ENCODE assay signal across 8 cellular contexts in genomic region chr6:11537229-11538048, GRCh38. TPM values are rescaled to one million over a fixed set of nuclear protein-coding genes. Genes with fewer than 3 reads are reported as not detected.
DNase-seq lines count a peak whose midpoint lies in the region; FAIRE-seq and TF ChIP-seq lines count a peak whose summit lies in the region.

TSS of gene TMEM170B (plus strand) at chr6:11537749. CDS start at chr6:11538278, 529 bp downstream.

- H3K9me3 Mint-ChIP-seq in neural progenitor cell = no peaks in the 10 kb centered on the region

- H3K9me3 ChIP-seq in MG63 (no peaks in the 10 kb centered on the region; the same call in 1 of the 2 replicates), neural progenitor cell (ENCODE audit: low read depth) (no peaks in the 10 kb centered on the region), stomach smooth muscle (ENCODE audit: control insufficient read depth in 2 of 2, low read length in 2 of 2) (no peaks in the 10 kb centered on the region)

- H3K27me3 ChIP-seq in MG63 = peaks cover 4% of the 10 kb centered on the region
- H3K27me3 ChIP-seq in neural progenitor cell = peaks cover 44% of the 10 kb centered on the region
- H3K27me3 ChIP-seq in stomach smooth muscle (ENCODE audit: control insufficient read depth in 1 of 2, insufficient read depth in 2 of 2, low read length in 2 of 2) = no peaks in the 10 kb centered on the region

- DNase-seq in HCEC 1CT (peak; percentile 93), MG63 (peak; percentile 97), SHP77 (lab: John Stamatoyannopoulos, UW) (peak; percentile 91 to 92), activated gamma-delta T cell (lab: John Stamatoyannopoulos, UW) (peak; percentile 98), fibroblast of villous mesenchyme (ENCODE audit: low read depth) (peak; percentile 85), neural progenitor cell (ENCODE audit: low spot score) (peak; percentile 96)

- H3K9ac ChIP-seq in neural progenitor cell = peak within 1 kb of the TSS; percentile 45
- peak within 1 kb of the TSS; percentile 66 to 72 for H3K9ac ChIP-seq in stomach smooth muscle (ENCODE audit: low read length in 2 of 2)

- H3K36me3 Mint-ChIP-seq in neural progenitor cell = peaks cover 5% of the 10 kb centered on the region

- peaks cover 38% of the 10 kb centered on the region for H3K79me2 ChIP-seq in neural progenitor cell (ENCODE audit: low read depth)

- H4K20me1 ChIP-seq in neural progenitor cell (ENCODE audit: low read depth) = peaks cover 23% of the 10 kb centered on the region

- H3K4me3 ChIP-seq in MG63 (peak within 1 kb of the TSS; percentile 59), fibroblast of villous mesenchyme (ENCODE audit: low read depth, low read length) (peak within 1 kb of the TSS; percentile 61), neural progenitor cell (peak within 1 kb of the TSS; percentile 96), stomach smooth muscle (ENCODE audit: low read length in 2 of 2) (peak within 1 kb of the TSS; percentile 79)

- H3K27ac Mint-ChIP-seq in neural progenitor cell = peak within 1 kb of the TSS; percentile 47

- peaks cover 26% of the 10 kb centered on the region for H3K4me1 Mint-ChIP-seq in neural progenitor cell

- peak; percentile 8 for FAIRE-seq in G401.6 (lab: Jason Lieb, UNC)

- TF ChIP-seq CTCF in fibroblast of villous mesenchyme (IDR thresholded peaks at IDR 0.05; ENCODE audit: insufficient read depth, low read depth, low read length) (no peak), neural progenitor cell (IDR thresholded peaks at IDR 0.05) (no peak)

- H3K4me1 ChIP-seq in neural progenitor cell = peaks cover 12% of the 10 kb centered on the region
- peaks cover 8% of the 10 kb centered on the region for H3K4me1 ChIP-seq in stomach smooth muscle (ENCODE audit: control insufficient read depth, insufficient read depth, low read length)

- H3K27me3 Mint-ChIP-seq in neural progenitor cell (ENCODE audit: insufficient read depth, low read depth) = peaks cover 4% of the 10 kb centered on the region

- H3K4me3 Mint-ChIP-seq in neural progenitor cell = peak within 1 kb of the TSS; percentile 89

- H3K4me2 ChIP-seq in neural progenitor cell = peak within 1 kb of the TSS; percentile 93

- H3K27ac ChIP-seq in neural progenitor cell (no peak within 1 kb of the TSS), stomach smooth muscle (ENCODE audit: low read length) (peak within 1 kb of the TSS; percentile 69)

- peaks cover 15% of the 10 kb centered on the region for H3F3A ChIP-seq in neural progenitor cell (ENCODE audit: low read depth)

- H3K36me3 ChIP-seq in MG63 (no peaks in the 10 kb centered on the region), neural progenitor cell (no peaks in the 10 kb centered on the region), stomach smooth muscle (ENCODE audit: control insufficient read depth in 2 of 2, insufficient read depth in 2 of 2, low read length in 2 of 2) (no peaks in the 10 kb centered on the region)

- peak within 1 kb of the TSS; percentile 96 for H2AFZ ChIP-seq in neural progenitor cell (replicated peaks)

RNA-seq across cellular contexts. Expression of gene TMEM170B, which starts in this region (rescaled TPM):
- total RNA-seq in MG63 (2014; rRNA removed; shearing (Covaris generic); ENCODE audit: low replicate concordance) = 3.9 and 6.9 TPM in 2 replicates
- 2.3 and 2.6 TPM in 2 replicates for total RNA-seq in fibroblast of villous mesenchyme
- total RNA-seq in neural progenitor cell (ENCODE audit: low replicate concordance) = 13.6 and 19.7 TPM in 2 replicates
